ENCODE assay signal across 16 cellular contexts in genomic region chr22:18065256-18065655, GRCh38. TPM values are rescaled to one million over a fixed set of nuclear protein-coding genes. Genes with fewer than 3 reads are reported as not detected.
DNase-seq lines count a peak whose midpoint lies in the region; ATAC-seq and TF ChIP-seq lines count a peak whose summit lies in the region.
"Had no signal": no experiment of that assay in that cellular context is flagged by ENCODE, and none has a peak within 500 bp of the region (broad histone marks: within the 10 kb centered on the region; RNA-seq: fewer than 3 reads in every experiment).

No MANE protein-coding gene starts in this region.

- H3K27me3 Mint-ChIP-seq in GM23338 (ENCODE audit: insufficient read depth, low read depth, poor library complexity): peaks cover 6% of the 10 kb centered on the region
- no peaks in the 10 kb centered on the region for H3K27me3 Mint-ChIP-seq in stimulated activated memory B cell treated with anti-CD40 and anti-IgM and Interleukin-4, amounts not matched to agents 10 μg/mL and 1 μg/mL and 100 μg/mL, for 72 hours

- H2AFZ ChIP-seq in GM23338 (no peak overlapping the region), SK-N-SH (ENCODE audit: low read depth) (no peak overlapping the region)
- H2AFZ ChIP-seq: hepatocyte had no signal

- no peaks in the 10 kb centered on the region for H3F3A ChIP-seq in GM23338 (replicated peaks; ENCODE audit: low read depth)
- no peaks in the 10 kb centered on the region for H3F3A ChIP-seq in SK-N-SH (replicated peaks; ENCODE audit: insufficient read depth)

- no peaks in the 10 kb centered on the region for H3K9me3 Mint-ChIP-seq in GM23338
- no peaks in the 10 kb centered on the region for H3K9me3 Mint-ChIP-seq in stimulated activated memory B cell treated with anti-CD40 and anti-IgM and Interleukin-4, amounts not matched to agents 10 μg/mL and 1 μg/mL and 100 μg/mL, for 72 hours
- no peaks in the 10 kb centered on the region for H3K9me3 Mint-ChIP-seq in activated naive CD4-positive, alpha-beta T cell treated with anti-CD3 and anti-CD28 coated beads, Interleukin-2, amount 50 U/mL, for 72 hours

- no peaks in the 10 kb centered on the region for H3K36me3 Mint-ChIP-seq in GM23338 (ENCODE audit: low read depth)
- H3K36me3 Mint-ChIP-seq in stimulated activated memory B cell treated with anti-CD40 and anti-IgM and Interleukin-4, amounts not matched to agents 10 μg/mL and 1 μg/mL and 100 μg/mL, for 72 hours: no peaks in the 10 kb centered on the region
- H3K36me3 Mint-ChIP-seq in activated naive CD4-positive, alpha-beta T cell treated with anti-CD3 and anti-CD28 coated beads, Interleukin-2, amount 50 U/mL, for 72 hours: no peaks in the 10 kb centered on the region

- H3K27ac ChIP-seq in GM23338 (ENCODE audit: low read depth) (no peak overlapping the region), SK-N-SH (ENCODE audit: low read depth in 2 of 2, low read length in 1 of 2) (no peak overlapping the region)
- H3K27ac ChIP-seq: C4-2B, hepatocyte, psoas muscle, SJSA1 had no signal

- H3K36me3 ChIP-seq in GM23338 (ENCODE audit: insufficient read depth): no peaks in the 10 kb centered on the region
- no peaks in the 10 kb centered on the region for H3K36me3 ChIP-seq in SK-N-SH (replicated peaks in 1 of 2; ENCODE audit: control insufficient read depth in 1 of 2, insufficient read depth in 2 of 2, low read length in 1 of 2)
- H3K36me3 ChIP-seq: SJSA1 had no signal

- ATAC-seq in GM23338 (peak; percentile 75), HG02852 (IDR thresholded peaks at IDR 0.05; ENCODE audit: unreplicated experiment) (no peak), GM21619 (IDR thresholded peaks at IDR 0.05; ENCODE audit: unreplicated experiment) (no peak)
- no peak for ATAC-seq in stimulated activated memory B cell treated with anti-CD40 and anti-IgM and Interleukin-4, amounts not matched to agents 10 μg/mL and 1 μg/mL and 100 μg/mL, for 72 hours
- ATAC-seq in activated naive CD4-positive, alpha-beta T cell treated with anti-CD3 and anti-CD28 coated beads, Interleukin-2, amount 50 U/mL, for 72 hours: no peak
- ATAC-seq: psoas muscle had no signal

- no peak for TF ChIP-seq RAD21 in SK-N-SH (IDR thresholded peaks at IDR 0.05; ENCODE audit: low read length)

- H3K27ac Mint-ChIP-seq in GM23338: no peak overlapping the region
- H3K27ac Mint-ChIP-seq in stimulated activated memory B cell treated with anti-CD40 and anti-IgM and Interleukin-4, amounts not matched to agents 10 μg/mL and 1 μg/mL and 100 μg/mL, for 72 hours: peak overlapping the region; percentile 78
- H3K27ac Mint-ChIP-seq in activated naive CD4-positive, alpha-beta T cell treated with anti-CD3 and anti-CD28 coated beads, Interleukin-2, amount 50 U/mL, for 72 hours: no peak overlapping the region

- H3K9me3 ChIP-seq in SK-N-SH: no peaks in the 10 kb centered on the region
- H3K9me3 ChIP-seq: psoas muscle, SJSA1 had no signal

- H3K4me3 ChIP-seq in GM23338: no peak overlapping the region
- H3K4me3 ChIP-seq in SK-N-SH (ENCODE audit: low read depth in 2 of 2, low read length in 1 of 2): no peak overlapping the region
- H3K4me3 ChIP-seq: hepatocyte, psoas muscle, SJSA1 had no signal

- H3K27me3 ChIP-seq in GM23338 (ENCODE audit: insufficient read depth) (no peaks in the 10 kb centered on the region), SK-N-SH (ENCODE audit: insufficient read depth) (no peaks in the 10 kb centered on the region)
- H3K27me3 ChIP-seq: hepatocyte, SJSA1 had no signal

- H3K4me1 Mint-ChIP-seq in GM23338: peaks cover 5% of the 10 kb centered on the region; the same call in 1 of the 3 replicates
- H3K4me1 Mint-ChIP-seq in stimulated activated memory B cell treated with anti-CD40 and anti-IgM and Interleukin-4, amounts not matched to agents 10 μg/mL and 1 μg/mL and 100 μg/mL, for 72 hours: peaks cover 48% of the 10 kb centered on the region

- H4K20me1 ChIP-seq in GM23338 (replicated peaks; ENCODE audit: insufficient read depth): no peaks in the 10 kb centered on the region
- H4K20me1 ChIP-seq in SK-N-SH (ENCODE audit: insufficient read depth): no peaks in the 10 kb centered on the region

- DNase-seq in GM23338 (ENCODE audit: low spot score) (peak; percentile 43), SK-N-SH (no peak), glomerular visceral epithelial cell (ENCODE audit: extremely low spot score) (peak; percentile 63), NCI-H748 treated with DMSO at 0.1 percent for 48 hours (lab: John Stamatoyannopoulos, UW) (no peak)
- no peak for DNase-seq in activated naive CD4-positive, alpha-beta T cell treated with anti-CD3 and anti-CD28 coated beads, Interleukin-2, amount 50 U/mL, for 72 hours (ENCODE audit: low spot score in 2 of 2)
- DNase-seq: activated effector memory CD4-positive, alpha-beta T cell treated with Interleukin-2 at 50 U/mL for 16 hours; anterior cingulate cortex; EL; NCI-H1048; psoas muscle had no signal

- H3K4me2 ChIP-seq in GM23338 (no peak overlapping the region), SK-N-SH (no peak overlapping the region)
- H3K4me2 ChIP-seq: hepatocyte had no signal

- H3K9me2 ChIP-seq in GM23338 (ENCODE audit: insufficient read depth) (no peaks in the 10 kb centered on the region), SK-N-SH (no peaks in the 10 kb centered on the region)

- POLR2A ChIA-PET in SK-N-SH (lab: Yijun Ruan, JAX): no interaction called here

- CTCF ChIA-PET in SK-N-SH (lab: Yijun Ruan, JAX): interaction anchor here (1.0 to 3.8 kb wide), 3 partner anchors 9 to 235 kb away, joined by 3 to 21 read pairs (median 5); no protein-coding TSS in a partner anchor

- H3K9ac ChIP-seq in SK-N-SH: no peak overlapping the region

- WGBS in SK-N-SH (ENCODE audit: low lambda C conversion rate): 80% methylated on average over 3 of the region's 9 CpGs

- H3K4me1 ChIP-seq in GM23338 (ENCODE audit: insufficient read depth) (no peaks in the 10 kb centered on the region), SK-N-SH (ENCODE audit: control insufficient read depth in 1 of 2, insufficient read depth in 2 of 2, low read depth in 1 of 2, low read length in 1 of 2) (0 out of 4 replicates have a peak, but pooled peaks cover 0 to 12% of the 10 kb centered on the region in 2 experiments)

- no peak for TF ChIP-seq EP300 in SK-N-SH (IDR thresholded peaks at IDR 0.05; ENCODE audit: borderline replicate concordance in 1 of 2, low read depth in 1 of 2, low read length in 1 of 2)

- no peak overlapping the region for H3K4me3 Mint-ChIP-seq in GM23338
- H3K4me3 Mint-ChIP-seq in stimulated activated memory B cell treated with anti-CD40 and anti-IgM and Interleukin-4, amounts not matched to agents 10 μg/mL and 1 μg/mL and 100 μg/mL, for 72 hours: no peak overlapping the region

- H3K79me2 ChIP-seq in GM23338 (replicated peaks; ENCODE audit: insufficient read depth): no peaks in the 10 kb centered on the region
- H3K79me2 ChIP-seq in SK-N-SH (ENCODE audit: insufficient read depth): no peaks in the 10 kb centered on the region
- H3K79me2 ChIP-seq: hepatocyte had no signal

- TF ChIP-seq CTCF in GM23338 (conservative IDR thresholded peaks at IDR 0.05; ENCODE audit: low read depth in 2 of 2) (peak; percentile 19 to 60; a peak in 2 of 4 replicates), SK-N-SH (IDR thresholded peaks at IDR 0.05) (peak; percentile 26; the same call in 1 of the 2 replicates)

TF ChIP-seq in GM23338, 12 proteins besides CTCF, POLR2A, EP300 and RAD21 (continues in another document):
- TF ChIP-seq ZNF114 (CRISPR knock-in tag; IDR thresholded peaks at IDR 0.05) (no peak), POLR2AphosphoS5 (IDR thresholded peaks at IDR 0.05; ENCODE audit: low read depth) (no peak), ZNF331 (CRISPR knock-in tag; IDR thresholded peaks at IDR 0.05; ENCODE audit: low read depth) (no peak)

TF ChIP-seq in SK-N-SH, 30 proteins besides CTCF, POLR2A, EP300 and RAD21:
- TF ChIP-seq PBX3 (IDR thresholded peaks at IDR 0.05): no peak
- TF ChIP-seq SIN3A (IDR thresholded peaks at IDR 0.05; ENCODE audit: borderline replicate concordance, low read depth, low read length): no peak
- no peak for TF ChIP-seq FOSL2 (IDR thresholded peaks at IDR 0.05; ENCODE audit: borderline replicate concordance, low read depth)
- no peak for TF ChIP-seq NFIC (IDR thresholded peaks at IDR 0.05; ENCODE audit: borderline replicate concordance)
- TF ChIP-seq TEAD4 (IDR thresholded peaks at IDR 0.05; ENCODE audit: borderline replicate concordance, insufficient read depth): no peak
- no peak for TF ChIP-seq GATA2 (CRISPR knock-in tag; IDR thresholded peaks at IDR 0.05)
- no peak for TF ChIP-seq ELF1 (IDR thresholded peaks at IDR 0.05)
TF ChIP-seq in SK-N-SH: peak in this region for 0.

RNA-seq across cellular contexts. Expression of gene PEX26, which starts 12.5 kb away (rescaled TPM):
- total RNA-seq in GM23338 (2014; rRNA removed; shearing (Covaris generic)): 43.0 and 48.9 TPM in 2 replicates
- polyA plus RNA-seq in GM23338 (2016; fragmentation: Nextera tagmentation; extraction: Ambion mirVana) (3.6 and 4.0 TPM in 2 replicates), SK-N-SH (2012; rRNA removed) (13.0 and 17.5 TPM in 2 replicates)
- polyA plus RNA-seq in SK-N-SH (2012; cell fraction: cytosol; rRNA removed): 7.8 and 12.2 TPM in 2 replicates
- polyA plus RNA-seq in SK-N-SH (2012; cell fraction: nucleus; rRNA removed): 15.3 and 16.2 TPM in 2 replicates
- 10 to 100 TPM; 36.8 to 63.7 TPM for total RNA-seq in activated naive CD4-positive, alpha-beta T cell treated with anti-CD3 and anti-CD28 coated beads, Interleukin-2, amount 50 U/mL, for 72 hours

RNA-seq across cellular contexts. Expression of gene MICAL3, which starts 40.9 kb away (rescaled TPM):
- 28.8 and 33.9 TPM in 2 replicates for total RNA-seq in GM23338 (2014; rRNA removed; shearing (Covaris generic))
- polyA plus RNA-seq in GM23338 (2016; fragmentation: Nextera tagmentation; extraction: Ambion mirVana): 10.1 and 11.4 TPM in 2 replicates
- polyA plus RNA-seq in SK-N-SH (2012; rRNA removed): 50.9 and 83.1 TPM in 2 replicates
- 35.5 and 39.3 TPM in 2 replicates for polyA plus RNA-seq in SK-N-SH (2012; cell fraction: cytosol; rRNA removed)
- 293 and 319 TPM in 2 replicates for polyA plus RNA-seq in SK-N-SH (2012; cell fraction: nucleus; rRNA removed)
- total RNA-seq in activated naive CD4-positive, alpha-beta T cell treated with anti-CD3 and anti-CD28 coated beads, Interleukin-2, amount 50 U/mL, for 72 hours: 10 to 100 TPM; 19.5 to 30.2 TPM

RNA-seq across cellular contexts. Expression of gene TUBA8, which starts 45.4 kb away (rescaled TPM):
- total RNA-seq in GM23338 (2014; rRNA removed; shearing (Covaris generic)): 0.31 TPM in 1 of 2 replicates, not detected in the other
- polyA plus RNA-seq in GM23338 (2016; fragmentation: Nextera tagmentation; extraction: Ambion mirVana) (0.48 and 0.64 TPM in 2 replicates), SK-N-SH (2012; rRNA removed) (1.7 and 2.1 TPM in 2 replicates)
- 1.0 and 1.2 TPM in 2 replicates for polyA plus RNA-seq in SK-N-SH (2012; cell fraction: cytosol; rRNA removed)
- polyA plus RNA-seq in SK-N-SH (2012; cell fraction: nucleus; rRNA removed): 6.8 and 7.7 TPM in 2 replicates
- 1 to 10 TPM; 1.1 to 1.6 TPM for total RNA-seq in activated naive CD4-positive, alpha-beta T cell treated with anti-CD3 and anti-CD28 coated beads, Interleukin-2, amount 50 U/mL, for 72 hours

Comparison
In these comparisons a context has a peak if more than half of its experiments do, and no peak if none do; other contexts are left out.
1. DNase-seq: peak in GM23338 (single experiment) and glomerular visceral epithelial cell (single experiment); none in SK-N-SH (single experiment), NCI-H748 treated with DMSO at 0.1 percent for 48 hours (single experiment) and activated naive CD4-positive, alpha-beta T cell treated with anti-CD3 and anti-CD28 coated beads, Interleukin-2, amount 50 U/mL, for 72 hours (0 of 2).